ENCODE assay signal across 8 cellular contexts in genomic region chr15:74901612-74902063, GRCh38. TPM values are rescaled to one million over a fixed set of nuclear protein-coding genes. Genes with fewer than 3 reads are reported as not detected.
A peak's percentile ranks its signal among the peaks of the same experiment; 100 is the strongest.
DNase-seq lines count a peak whose midpoint lies in the region; ATAC-seq lines count a peak whose summit lies in the region.

No MANE protein-coding gene starts in this region.

- in situ Hi-C loops in KBM-7 (cut with MboI; ENCODE audit: low pct_unique_long_range_greater_than_20kb, low sequenced_read_pairs): no loop called here

- peak overlapping the region; percentile 63 for H3K27ac Mint-ChIP-seq in T-helper 17 cell

- no peaks in the 10 kb centered on the region for H3K9me3 ChIP-seq in T-helper 17 cell (ENCODE audit: control insufficient read depth, low read length, poor library complexity, severe bottlenecking)

- H3K4me1 Mint-ChIP-seq in T-helper 17 cell: peaks cover 28% of the 10 kb centered on the region

- H3K36me3 Mint-ChIP-seq in T-helper 17 cell (ENCODE audit: low read depth): no peaks in the 10 kb centered on the region

- ATAC-seq in T-helper 17 cell (peak; percentile 69), GM19023 (IDR thresholded peaks at IDR 0.05; ENCODE audit: unreplicated experiment) (no peak)

- DNase-seq in EH (ENCODE audit: low read depth): peak; percentile 67
- peak; percentile 92 for DNase-seq in KBM-7
- DNase-seq in T-helper 17 cell: peak in 2 of 3 donors; percentile 40 to 59
- peak; percentile 40 for DNase-seq in amniotic epithelial cell (ENCODE audit: low read depth)
- DNase-seq in hypothalamus (lab: John Stamatoyannopoulos, UW): peak in 30 of 51 donors; percentile 2 to 60 (median 16)
- DNase-seq in stimulated activated CD4-positive, alpha-beta T cell treated with anti-CD3 and anti-CD28 coated beads, Interleukin-15, amount 100 ng/mL, for 48 hours (ENCODE audit: low read depth in 2 of 2): peak; percentile 21 to 36
- DNase-seq in NCI-H526 treated with DMSO at 0.1 percent for 48 hours (lab: John Stamatoyannopoulos, UW): no peak

- no peaks in the 10 kb centered on the region for H3K27me3 Mint-ChIP-seq in T-helper 17 cell

- no peak overlapping the region for H3K4me3 Mint-ChIP-seq in T-helper 17 cell

RNA-seq across cellular contexts. Expression of gene FAM219B, which starts 5.0 kb away (rescaled TPM):
- total RNA-seq in T-helper 17 cell: 10 to 100 TPM; 47.8 to 65.7 TPM

RNA-seq across cellular contexts. Expression of gene MPI, which starts 11.8 kb away (rescaled TPM):
- 10 to 100 TPM; 25.4 to 38.2 TPM for total RNA-seq in T-helper 17 cell

RNA-seq across cellular contexts. Expression of gene SCAMP2, which starts 28.5 kb away (rescaled TPM):
- total RNA-seq in T-helper 17 cell: 10 to 100 TPM; 84.1 to 86.8 TPM

RNA-seq across cellular contexts. Expression of gene COX5A, which starts 36.2 kb away (rescaled TPM):
- 10 to 100 TPM; 56.1 to 72.9 TPM for total RNA-seq in T-helper 17 cell

RNA-seq across cellular contexts. Expression of gene RPP25, which starts 54.9 kb away (rescaled TPM):
- 1 to 10 TPM in 1 of 2 donors, under 1 TPM in 1; 0.99 to 1.3 TPM for total RNA-seq in T-helper 17 cell
